In genomic region chr18:9221040-9221439, GRCh38 we compare ENCODE assay signal across 19 cellular contexts.
"Had no signal": no experiment of that assay in that cellular context is flagged by ENCODE, and none has a peak within 500 bp of the region (broad histone marks: within the 10 kb centered on the region; RNA-seq: fewer than 3 reads in every experiment).

No MANE protein-coding gene starts in this region.

- H3K27ac Mint-ChIP-seq: activated CD4-positive, alpha-beta memory T cell treated with anti-CD3 and anti-CD28 coated beads for 36 hours; activated CD8-positive, alpha-beta memory T cell treated with anti-CD3 and anti-CD28 coated beads, Interleukin-2, amount 10 ng/mL, durations not matched to agents 7 days and 5 days; activated naive CD8-positive, alpha-beta T cell treated with anti-CD3 and anti-CD28 coated beads, Interleukin-2, amount 10 ng/mL, durations not matched to agents 7 days and 5 days; activated T-cell treated with anti-CD3 and anti-CD28 coated beads, Interleukin-2, amount 50 U/mL, for 24 hours had no signal

- H3K27me3 ChIP-seq: gastrocnemius medialis, sigmoid colon, spleen, stomach, testis, upper lobe of left lung had no signal

- FAIRE-seq: islet of Langerhans had no signal

- H3K27ac ChIP-seq: gastrocnemius medialis, left ventricle myocardium inferior, sigmoid colon, spleen, stomach, testis, upper lobe of left lung, WERI-Rb-1 had no signal

- H3K4me3 Mint-ChIP-seq: activated CD4-positive, alpha-beta memory T cell treated with anti-CD3 and anti-CD28 coated beads for 36 hours; activated CD8-positive, alpha-beta memory T cell treated with anti-CD3 and anti-CD28 coated beads, Interleukin-2, amount 10 ng/mL, durations not matched to agents 7 days and 5 days; activated naive CD8-positive, alpha-beta T cell treated with anti-CD3 and anti-CD28 coated beads, Interleukin-2, amount 10 ng/mL, durations not matched to agents 7 days and 5 days; activated T-cell treated with anti-CD3 and anti-CD28 coated beads, Interleukin-2, amount 50 U/mL, for 24 hours; effector memory CD8-positive, alpha-beta T cell had no signal

- H3K4me1 Mint-ChIP-seq: activated naive CD8-positive, alpha-beta T cell treated with anti-CD3 and anti-CD28 coated beads, Interleukin-2, amount 10 ng/mL, durations not matched to agents 7 days and 5 days had no signal

- H3K9me3 Mint-ChIP-seq: activated CD4-positive, alpha-beta memory T cell treated with anti-CD3 and anti-CD28 coated beads for 36 hours; activated naive CD8-positive, alpha-beta T cell treated with anti-CD3 and anti-CD28 coated beads, Interleukin-2, amount 10 ng/mL, durations not matched to agents 7 days and 5 days; activated T-cell treated with anti-CD3 and anti-CD28 coated beads, Interleukin-2, amount 50 U/mL, for 24 hours; effector memory CD8-positive, alpha-beta T cell had no signal

- H3K4me3 ChIP-seq: gastrocnemius medialis, left ventricle myocardium inferior, sigmoid colon, spleen, stomach, testis, upper lobe of left lung had no signal

- H3K4me1 ChIP-seq: spleen, testis, upper lobe of left lung had no signal

- H3K9me3 ChIP-seq: gastrocnemius medialis, left ventricle myocardium inferior, sigmoid colon, spleen, stomach, testis, upper lobe of left lung had no signal

- H3K27me3 Mint-ChIP-seq: activated CD4-positive, alpha-beta memory T cell treated with anti-CD3 and anti-CD28 coated beads for 36 hours; activated CD8-positive, alpha-beta memory T cell treated with anti-CD3 and anti-CD28 coated beads, Interleukin-2, amount 10 ng/mL, durations not matched to agents 7 days and 5 days; activated naive CD8-positive, alpha-beta T cell treated with anti-CD3 and anti-CD28 coated beads, Interleukin-2, amount 10 ng/mL, durations not matched to agents 7 days and 5 days; activated T-cell treated with anti-CD3 and anti-CD28 coated beads, Interleukin-2, amount 50 U/mL, for 24 hours; effector memory CD8-positive, alpha-beta T cell had no signal

- DNase-seq: activated CD4-positive, alpha-beta memory T cell treated with anti-CD3 and anti-CD28 coated beads for 36 hours; activated CD8-positive, alpha-beta memory T cell treated with anti-CD3 and anti-CD28 coated beads, Interleukin-2, amount 10 ng/mL, durations not matched to agents 7 days and 5 days; activated gamma-delta T cell; activated naive CD8-positive, alpha-beta T cell treated with anti-CD3 and anti-CD28 coated beads, Interleukin-2, amount 10 ng/mL, durations not matched to agents 7 days and 5 days; activated T-cell treated with anti-CD3 and anti-CD28 coated beads, Interleukin-2, amount 50 U/mL, for 24 hours; anterior cingulate cortex; dermis blood vessel endothelial cell; effector memory CD8-positive, alpha-beta T cell; gastrocnemius medialis; left ventricle myocardium inferior; mesendoderm; sigmoid colon; spleen; stomach; T-helper 1 cell; testis; upper lobe of left lung; WERI-Rb-1 had no signal
